1 cellular context compared by ENCODE assay signal in the genomic region with DNA sequence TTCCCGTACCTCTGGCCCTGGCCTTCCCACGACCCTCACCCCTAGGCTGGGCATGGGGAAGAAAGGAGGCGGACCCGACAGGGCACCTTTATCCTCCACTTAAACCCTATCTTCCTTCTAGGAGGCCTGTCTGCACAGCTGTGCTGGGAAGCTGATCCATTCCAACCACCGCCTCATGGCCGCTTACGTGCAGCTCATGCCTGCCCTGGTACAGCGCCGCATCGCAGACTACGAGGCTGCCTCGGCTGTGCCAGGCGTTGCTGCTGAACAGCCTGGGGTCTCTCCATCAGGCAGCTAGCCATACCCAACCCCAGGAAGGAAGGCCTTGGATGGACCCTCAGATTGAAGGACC.
TF ChIP-seq lines count a peak whose summit lies in the region.

No MANE protein-coding gene starts in this region.

TF ChIP-seq in SK-N-SH, 30 proteins besides CTCF, POLR2A, EP300 and RAD21 (continued from another document):
- TF ChIP-seq RXRA (IDR thresholded peaks at IDR 0.05; ENCODE audit: borderline replicate concordance, low read depth) (no peak), FOSL2 (IDR thresholded peaks at IDR 0.05; ENCODE audit: borderline replicate concordance, low read depth) (no peak), TAF1 (IDR thresholded peaks at IDR 0.05; ENCODE audit: borderline replicate concordance, low read depth, low read length) (no peak), NRF1 (IDR thresholded peaks at IDR 0.05; ENCODE audit: low read depth, low read length) (no peak), CHD2 (IDR thresholded peaks at IDR 0.05; ENCODE audit: low read length, partially characterized antibody) (no peak), RFX5 (IDR thresholded peaks at IDR 0.05; ENCODE audit: low read length) (no peak), JUND (IDR thresholded peaks at IDR 0.05) (no peak), GATA2 (CRISPR knock-in tag; IDR thresholded peaks at IDR 0.05) (no peak), RCOR1 (IDR thresholded peaks at IDR 0.05; ENCODE audit: low read length) (no peak), SMC3 (IDR thresholded peaks at IDR 0.05; ENCODE audit: low read depth, low read length) (no peak)
- TF ChIP-seq, protein P1, sequence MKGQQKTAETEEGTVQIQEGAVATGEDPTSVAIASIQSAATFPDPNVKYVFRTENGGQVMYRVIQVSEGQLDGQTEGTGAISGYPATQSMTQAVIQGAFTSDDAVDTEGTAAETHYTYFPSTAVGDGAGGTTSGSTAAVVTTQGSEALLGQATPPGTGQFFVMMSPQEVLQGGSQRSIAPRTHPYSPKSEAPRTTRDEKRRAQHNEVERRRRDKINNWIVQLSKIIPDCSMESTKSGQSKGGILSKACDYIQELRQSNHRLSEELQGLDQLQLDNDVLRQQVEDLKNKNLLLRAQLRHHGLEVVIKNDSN (IDR thresholded peaks at IDR 0.05; ENCODE audit: borderline replicate concordance, low read depth), result no peak
